8 cellular contexts compared by ENCODE assay signal in genomic region chr22:41468381-41469217, GRCh38.
DNase-seq lines count a peak whose midpoint lies in the region; ATAC-seq and TF ChIP-seq lines count a peak whose summit lies in the region.

Gene ACO2 (plus strand): TSS chr22:41469117. CDS start chr22:41469147, 30 bp downstream.
Gene PHF5A (minus strand): TSS chr22:41468692. CDS start chr22:41468653, 39 bp downstream.

- H3K9me3 Mint-ChIP-seq in central memory CD8-positive, alpha-beta T cell: no peaks in the 10 kb centered on the region

- DNase-seq in AG09309 (ENCODE audit: low read depth) (peak; percentile 93), NCI-H446 (lab: John Stamatoyannopoulos, UW) (peak; percentile 98), iris pigment epithelial cell (ENCODE audit: low read depth) (peak; percentile 99)
- peak; percentile 100 for DNase-seq in activated CD4-positive, CD25-positive, alpha-beta regulatory T cell treated with anti-CD3 and anti-CD28 coated beads, Interleukin-2, amount 50 U/mL, for 16 hours (ENCODE audit: low read depth, low spot score)
- peak; percentile 98 to 99 for DNase-seq in central memory CD8-positive, alpha-beta T cell (ENCODE audit: low spot score in 2 of 2)
- DNase-seq in stimulated activated CD4-positive, alpha-beta T cell treated with anti-CD3 and anti-CD28 coated beads, Interleukin-12 subunit alpha, Interleukin-12 subunit beta, amount 100 ng/mL, for 24 hours (ENCODE audit: low read depth in 2 of 2): peak; percentile 97

- H3K4me3 ChIP-seq in AG09309 (ENCODE audit: control insufficient read depth, low read depth, low read length): peak within 1 kb of the TSS; percentile 95

- H3K36me3 Mint-ChIP-seq in central memory CD8-positive, alpha-beta T cell (ENCODE audit: insufficient read depth): peaks cover 43% of the 10 kb centered on the region

- TF ChIP-seq CTCF in AG09309 (IDR thresholded peaks at IDR 0.05; ENCODE audit: control insufficient read depth, insufficient read depth, low read depth, low read length, missing control alignments): no peak

- H3K4me3 Mint-ChIP-seq in central memory CD8-positive, alpha-beta T cell: peak within 1 kb of the TSS; percentile 90

- no peaks in the 10 kb centered on the region for H3K27me3 Mint-ChIP-seq in central memory CD8-positive, alpha-beta T cell

- ATAC-seq in GM19025 (IDR thresholded peaks at IDR 0.05; ENCODE audit: low read depth, unreplicated experiment) (peak; percentile 86), HG03342 (IDR thresholded peaks at IDR 0.05; ENCODE audit: unreplicated experiment) (peak; percentile 76)
- peak; percentile 94 for ATAC-seq in central memory CD8-positive, alpha-beta T cell (replicated peaks; ENCODE audit: extremely low read depth, poor library complexity, severe bottlenecking)

- H3K4me1 Mint-ChIP-seq in central memory CD8-positive, alpha-beta T cell: peaks cover 36% of the 10 kb centered on the region

- peak within 1 kb of the TSS; percentile 99 for H3K27ac Mint-ChIP-seq in central memory CD8-positive, alpha-beta T cell (ENCODE audit: low read depth)

Comparison
In these comparisons a context has a peak if more than half of its experiments do, and no peak if none do; other contexts are left out.
1. Peak in every context shown above with its lines: DNase-seq, ATAC-seq and H3K4me3 ChIP-seq.